In the genomic region with DNA sequence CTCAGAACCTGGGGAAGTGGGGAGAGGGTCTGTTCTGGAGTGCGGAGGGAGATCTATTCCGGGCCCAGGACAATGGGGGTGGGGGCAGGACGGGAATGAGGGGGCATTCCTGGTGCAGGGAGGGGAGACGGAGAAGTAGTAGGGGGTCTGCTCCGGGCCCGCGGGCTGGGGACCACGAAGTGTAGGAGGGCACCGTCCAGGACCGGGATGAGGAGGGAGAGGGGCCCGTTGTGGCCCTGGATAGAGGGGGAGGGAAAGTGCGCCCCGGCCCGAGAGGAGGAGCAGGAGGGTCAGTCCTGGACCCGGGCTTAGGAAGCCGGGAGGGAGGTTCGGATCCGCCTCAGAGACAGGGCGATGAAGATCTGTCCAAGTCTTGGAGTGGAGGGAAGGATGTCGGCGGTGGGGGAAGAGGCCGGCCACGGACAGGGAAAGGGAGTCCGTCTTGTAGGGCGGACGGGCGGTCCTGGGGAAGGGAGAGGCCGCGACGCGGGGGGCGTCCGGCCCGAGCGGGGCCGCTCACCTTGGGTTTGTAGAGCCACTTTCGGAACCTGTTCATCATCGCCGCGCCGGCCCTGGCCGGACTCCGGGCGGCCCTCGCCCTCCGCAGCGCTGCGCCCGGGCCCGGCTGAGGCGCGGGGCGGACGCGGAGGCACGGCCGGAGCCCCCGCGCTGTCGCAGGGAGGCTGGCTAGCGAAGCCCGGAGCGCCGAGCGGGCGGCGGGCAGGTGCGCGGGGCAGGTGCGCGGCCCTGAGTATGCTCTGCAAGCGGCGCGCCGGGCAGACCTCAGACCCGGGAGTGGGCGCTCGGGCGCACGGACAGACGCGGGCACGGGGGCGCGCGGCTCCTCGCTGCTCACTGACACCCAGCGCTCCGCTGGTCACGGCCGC, we compare ENCODE assay signal across 8 cellular contexts. TPM values are rescaled to one million over a fixed set of nuclear protein-coding genes. Genes with fewer than 3 reads are reported as not detected.
A peak's percentile ranks its signal among the peaks of the same experiment; 100 is the strongest.
DNase-seq lines count a peak whose midpoint lies in the region; ATAC-seq and TF ChIP-seq lines count a peak whose summit lies in the region.

TSS of gene ZFYVE28 (minus strand) at position 881 of the 887 bp plus-strand sequence. CDS start at position 559, 322 bp downstream.

- H3K27ac ChIP-seq in esophagus muscularis mucosa (replicated peaks in 1 of 4) = peak within 1 kb of the TSS in 3 of 4 donors; percentile 43 to 62 (median 48)

- peaks cover 30 to 50% (median 48%) of the 10 kb centered on the region in 4 donors for H3K4me1 ChIP-seq in esophagus muscularis mucosa

- WGBS in esophagus muscularis mucosa = 1% methylated on average over 17 of the region's 91 CpGs

- H3K4me3 ChIP-seq in esophagus muscularis mucosa = peak within 1 kb of the TSS; percentile 71 to 88 (median 72)

- no peak for TF ChIP-seq POLR2A in esophagus muscularis mucosa (IDR thresholded peaks at IDR 0.05; ENCODE audit: low read depth)

- peak; percentile 32 for DNase-seq in EL
- DNase-seq in esophagus muscularis mucosa (ENCODE audit: extremely low spot score) = no peak
- DNase-seq in omental fat pad (ENCODE audit: low spot score) = no peak
- DNase-seq in NCI-H1092 treated with DMSO at 0.1 percent for 48 hours (lab: John Stamatoyannopoulos, UW) = no peak
- DNase-seq in stimulated activated naive CD4-positive, alpha-beta T cell treated with Interleukin-2 at 50 U/mL for 16 hours (lab: John Stamatoyannopoulos, UW) = no peak

- H3K36me3 ChIP-seq in esophagus muscularis mucosa = no peaks in the 10 kb centered on the region

- TF ChIP-seq CTCF in esophagus muscularis mucosa (IDR thresholded peaks at IDR 0.05) (no peak), omental fat pad (IDR thresholded peaks at IDR 0.05) (no peak)

- intact Hi-C loops in T-helper 2 cell treated with Interferon-gamma antibody and Interleukin-4, amounts not matched to agents 100 ng/mL and 5 ng/mL, for 36 hours (cut with micrococcal nuclease) = loop anchor here (1.0 to 10.0 kb wide), 8 partner anchors 50 to 627 kb away; partner anchors contain the start of genes FAM193A, GRK4, HAUS3 and LETM1
- intact Hi-C loops in esophagus muscularis mucosa (cut with DNase I) = loop anchor here (5.0 to 10.0 kb wide), 4 partner anchors 49 to 547 kb away; partner anchors contain the start of genes GRK4, HAUS3, MXD4 and NOP14

- ATAC-seq in HG02981 (IDR thresholded peaks at IDR 0.05; ENCODE audit: unreplicated experiment) (peak; percentile 34), omental fat pad (ENCODE audit: low FRiP score) (peak; percentile 0), HG03039 (IDR thresholded peaks at IDR 0.05; ENCODE audit: unreplicated experiment) (no peak)

- peaks cover 0 to 60% (median 8%) of the 10 kb centered on the region in 4 donors for H3K27me3 ChIP-seq in esophagus muscularis mucosa

- TF ChIP-seq EP300 in esophagus muscularis mucosa (IDR thresholded peaks at IDR 0.05) = no peak

- H3K9me3 ChIP-seq in esophagus muscularis mucosa = no peaks in the 10 kb centered on the region

RNA-seq across cellular contexts. Expression of gene ZFYVE28, which starts in this region (rescaled TPM):
- 17.3 and 19.7 TPM in 2 replicates for total RNA-seq in T-helper 2 cell treated with Interferon-gamma antibody and Interleukin-4, amounts not matched to agents 100 ng/mL and 5 ng/mL, for 36 hours
- total RNA-seq in esophagus muscularis mucosa = 10 to 100 TPM in 2 of 4 donors, 1 to 10 TPM in 2; 4.5 to 13.4 (median 8.4) TPM
- 10 to 100 TPM in 2 of 4 donors, 1 to 10 TPM in 2; 7.1 to 24.5 (median 16.7) TPM for total RNA-seq in omental fat pad
